1 cellular context compared by ENCODE assay signal in genomic region chr13:99267927-99268326, GRCh38.
TF ChIP-seq lines count a peak whose summit lies in the region.

No MANE protein-coding gene starts in this region.

TF ChIP-seq in K562, 482 proteins besides CTCF, POLR2A, EP300 and RAD21 (continued from another document):
- TF ChIP-seq ZBTB49 (CRISPR knock-in tag; IDR thresholded peaks at IDR 0.05; ENCODE audit: borderline replicate concordance) (no peak), ARID4B (CRISPR knock-in tag; IDR thresholded peaks at IDR 0.05) (no peak), CBFA2T2 (conservative IDR thresholded peaks at IDR 0.05) (peak; percentile 65), ZNF280B (CRISPR knock-in tag; IDR thresholded peaks at IDR 0.05) (no peak), TOE1 (IDR thresholded peaks at IDR 0.05; ENCODE audit: borderline replicate concordance) (peak; percentile 68; the same call in 1 of the 2 replicates), TOE1 (CRISPR knock-in tag; IDR thresholded peaks at IDR 0.05; ENCODE audit: borderline replicate concordance, low read depth) (no peak), POLR2AphosphoS5 (IDR thresholded peaks at IDR 0.05; ENCODE audit: control insufficient read depth, insufficient read depth, low read depth, low read length) (no peak), ZNF280A (IDR thresholded peaks at IDR 0.05; ENCODE audit: low read depth, partially characterized antibody) (no peak), NCOR1 (IDR thresholded peaks at IDR 0.05) (0 out of 2 replicates have a peak, but pooled peaks have one; percentile 21), ZNF431 (CRISPR knock-in tag; IDR thresholded peaks at IDR 0.05) (no peak), TCF7L2 (IDR thresholded peaks at IDR 0.05; ENCODE audit: low read depth, low read length) (no peak), SETDB1 (IDR thresholded peaks at IDR 0.05; ENCODE audit: low read length) (no peak), ZBTB2 (IDR thresholded peaks at IDR 0.05) (no peak), ZNF146 (CRISPR knock-in tag; IDR thresholded peaks at IDR 0.05; ENCODE audit: unreplicated experiment) (no peak), ELF1 (tag; IDR thresholded peaks at IDR 0.05) (no peak), CBX3 (IDR thresholded peaks at IDR 0.05; ENCODE audit: borderline replicate concordance in 1 of 2, low read length in 2 of 2) (no peak), HNRNPL (IDR thresholded peaks at IDR 0.05; ENCODE audit: low read depth, low read length) (no peak), RBBP5 (IDR thresholded peaks at IDR 0.05; ENCODE audit: borderline replicate concordance, insufficient read depth, low read length, poor library complexity, severe bottlenecking) (no peak), JUND (IDR thresholded peaks at IDR 0.05; ENCODE audit: borderline replicate concordance, low read depth, low read length) (no peak), JUND (tag; IDR thresholded peaks at IDR 0.05; ENCODE audit: borderline replicate concordance, low read depth, low read length) (peak; percentile 19; the same call in 1 of the 3 replicates), ZNF23 (CRISPR knock-in tag; IDR thresholded peaks at IDR 0.05) (no peak), RB1 (IDR thresholded peaks at IDR 0.05; ENCODE audit: low read depth) (no peak)
TF ChIP-seq in K562: peak in this region for 34.
